Comparison of ENCODE assay signal across 8 cellular contexts in the genomic region with DNA sequence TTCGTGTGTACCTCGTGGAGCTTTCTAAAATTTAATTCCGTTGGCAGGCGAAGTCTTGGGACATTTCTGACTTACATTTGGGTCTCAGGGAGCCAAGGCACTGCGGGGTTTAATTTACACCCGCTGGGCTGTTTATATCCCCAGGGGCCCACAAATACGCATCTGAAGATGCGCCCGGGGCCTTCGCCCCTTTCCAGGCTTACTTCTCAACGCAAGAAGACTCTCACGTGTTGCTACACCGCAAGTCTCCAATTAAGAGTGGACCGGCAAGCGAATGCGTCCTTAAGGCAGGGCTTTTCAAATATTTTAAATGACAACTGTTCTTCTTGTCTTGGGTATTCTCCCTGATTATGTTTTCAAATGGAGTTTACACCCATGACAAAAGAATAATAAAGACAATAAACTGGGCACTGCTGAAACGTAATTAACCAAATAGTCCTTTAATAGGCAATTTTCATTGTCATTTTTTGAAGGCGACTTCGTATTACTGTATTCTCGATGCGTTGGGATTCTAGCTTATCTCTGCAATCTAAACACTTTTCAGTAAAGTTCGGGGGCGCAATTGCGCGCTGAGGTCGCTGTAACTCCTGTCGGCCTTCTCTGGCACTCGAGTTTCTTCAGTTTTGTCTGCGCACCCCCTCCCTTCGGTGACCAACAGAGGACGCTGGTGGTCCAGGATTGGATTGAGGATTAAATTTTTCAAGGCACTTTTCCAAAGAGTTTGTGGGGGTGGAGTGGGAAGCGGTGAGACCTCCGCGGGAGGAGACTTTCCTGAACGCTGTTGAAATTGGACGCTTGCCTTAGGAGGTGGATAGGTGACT. TPM values are rescaled to one million over a fixed set of nuclear protein-coding genes. Genes with fewer than 3 reads are reported as not detected.
DNase-seq lines count a peak whose midpoint lies in the region; ATAC-seq and TF ChIP-seq lines count a peak whose summit lies in the region.

No MANE protein-coding gene starts in this region.

- TF ChIP-seq RAD21 in liver (IDR thresholded peaks at IDR 0.05), result peak; percentile 88 to 94

- ATAC-seq in PC-3 (no peak), GM21515 (IDR thresholded peaks at IDR 0.05; ENCODE audit: unreplicated experiment) (no peak)

- H3K4me3 ChIP-seq in PC-3 (ENCODE audit: low read length), result peak overlapping the region; percentile 80
- peak overlapping the region; percentile 79 for H3K4me3 ChIP-seq in coronary artery
- peak overlapping the region; percentile 7 to 61 (median 55) for H3K4me3 ChIP-seq in liver (ENCODE audit: low read depth in 1 of 3, low read length in 3 of 3)
- peak overlapping the region; percentile 64 to 67 for H3K4me3 ChIP-seq in tibial artery

- H2AFZ ChIP-seq in PC-3 (ENCODE audit: low read length), result peak overlapping the region; percentile 91

- no peaks in the 10 kb centered on the region for H3K27me3 ChIP-seq in PC-3 (ENCODE audit: low read length)
- H3K27me3 ChIP-seq in liver (ENCODE audit: control insufficient read depth in 4 of 4, insufficient read depth in 4 of 4, low read length in 3 of 4), result peaks cover 0 to 11% (median 1%) of the 10 kb centered on the region in 4 donors
- no peaks in the 10 kb centered on the region for H3K27me3 ChIP-seq in tibial artery

- H3K27ac ChIP-seq in PC-3 (ENCODE audit: low read length) (peak overlapping the region; percentile 46; the same call in 1 of the 2 replicates), coronary artery (peak overlapping the region; percentile 8 to 53), liver (ENCODE audit: low read depth in 1 of 2, low read length in 2 of 2) (peak overlapping the region; percentile 46 to 55), tibial artery (peak overlapping the region; percentile 73 to 74)

- no peaks in the 10 kb centered on the region for H3K36me3 ChIP-seq in PC-3 (ENCODE audit: low read depth, low read length)
- H3K36me3 ChIP-seq in liver (ENCODE audit: control insufficient read depth in 4 of 4, insufficient read depth in 3 of 4, low read depth in 1 of 4, low read length in 3 of 4), result no peaks in the 10 kb centered on the region
- peaks cover 0 to 3% (median 3%) of the 10 kb centered on the region in 3 donors for H3K36me3 ChIP-seq in tibial artery

- no peaks in the 10 kb centered on the region for H3F3A ChIP-seq in PC-3 (ENCODE audit: low read length, unreplicated experiment)

- H3K4me1 ChIP-seq in PC-3 (ENCODE audit: insufficient read depth, low read length) (peaks cover 53% of the 10 kb centered on the region), liver (ENCODE audit: control insufficient read depth in 4 of 4, insufficient read depth in 4 of 4, low read length in 3 of 4) (peaks cover 4 to 38% (median 28%) of the 10 kb centered on the region in 4 donors), tibial artery (peaks cover 0 to 70% (median 57%) of the 10 kb centered on the region in 4 donors)

- DNase-seq in ACHN (peak; percentile 48), GM10248 (ENCODE audit: extremely low spot score) (no peak), PC-3 (peak; percentile 85), coronary artery (ENCODE audit: low spot score) (no peak), tibial artery (peak; percentile 70 to 85), NCI-H2081 (lab: John Stamatoyannopoulos, UW) (no peak)

- CTCF ChIA-PET in GM10248 (lab: Yijun Ruan, JAX), result interaction anchor here (0.7 to 4.4 kb wide), 21 partner anchors 9 to 1334 kb away, joined by 3 to 27 read pairs (median 6); no protein-coding TSS in a partner anchor
- CTCF ChIA-PET in PC-3 (lab: Charles Lee), result interaction anchor here (0.5 to 1.9 kb wide), 15 partner anchors 23 to 1054 kb away, joined by 3 to 11 read pairs (median 4); no protein-coding TSS in a partner anchor

- peak overlapping the region; percentile 90 for H3K4me2 ChIP-seq in PC-3 (ENCODE audit: low read length)

- no TSS peak for BruUV-seq in PC-3 (replicated peaks; lab: Mats Ljungman, UMichigan)

- POLR2A ChIA-PET in GM10248 (lab: Yijun Ruan, JAX), result no interaction called here
- POLR2A ChIA-PET in PC-3 (lab: Charles Lee; ENCODE audit: unreplicated experiment), result interaction anchor here (0.6 to 0.7 kb wide), 2 partner anchors 68 to 1164 kb away, joined by 3 read pairs; no protein-coding TSS in a partner anchor

- 5% methylated on average over 36 of the region's 36 CpGs for WGBS in liver

- H3K9ac ChIP-seq in PC-3 (ENCODE audit: low read length) (peak overlapping the region; percentile 51), liver (ENCODE audit: low read depth in 1 of 2, low read length in 2 of 2) (peak overlapping the region in 1 of 2 donors; percentile 64)

- in situ Hi-C loops in ACHN (cut with HindIII; ENCODE audit: low pct_ligation_motif_present, low pct_unique_long_range_greater_than_20kb, low sequenced_read_pairs), result loop anchor here (10.0 kb wide), 1 partner anchor 433 kb away; no protein-coding TSS in a partner anchor

- no peaks in the 10 kb centered on the region for H3K9me3 ChIP-seq in PC-3 (ENCODE audit: low read length)
- no peaks in the 10 kb centered on the region for H3K9me3 ChIP-seq in liver (ENCODE audit: control insufficient read depth in 4 of 4, low read length in 3 of 4)
- no peaks in the 10 kb centered on the region for H3K9me3 ChIP-seq in tibial artery

- H3K9me2 ChIP-seq in PC-3 (replicated peaks; ENCODE audit: low read length), result no peaks in the 10 kb centered on the region

- TF ChIP-seq CTCF in GM10248 (IDR thresholded peaks at IDR 0.05; ENCODE audit: control extremely low read depth, extremely low read depth, low read depth, missing control alignments), result peak; percentile 38
- TF ChIP-seq CTCF in PC-3 (conservative IDR thresholded peaks at IDR 0.05; ENCODE audit: low read depth, low read length), result peak; percentile 97
- TF ChIP-seq CTCF in coronary artery (IDR thresholded peaks at IDR 0.05), result peak; percentile 87
- TF ChIP-seq CTCF in liver (IDR thresholded peaks at IDR 0.05; ENCODE audit: low read depth, low read length, missing input control), result peak; percentile 86
- TF ChIP-seq CTCF in tibial artery (IDR thresholded peaks at IDR 0.05), result peak; percentile 95 to 97

- H3K79me2 ChIP-seq in PC-3 (ENCODE audit: low read length), result peaks cover 17% of the 10 kb centered on the region; the same call in 1 of the 2 replicates

- peaks cover 3% of the 10 kb centered on the region; the same call in 1 of the 2 replicates for H4K20me1 ChIP-seq in PC-3 (ENCODE audit: low read length)

- intact Hi-C loops in PC-3 (cut with micrococcal nuclease), result loop anchor here (1.0 to 5.0 kb wide), 9 partner anchors 113 to 1330 kb away; no protein-coding TSS in a partner anchor
- intact Hi-C loops in tibial artery (cut with DNase I; ENCODE audit: low total_unique reads), result loop anchor here (2.0 to 5.0 kb wide), 4 partner anchors 431 to 1330 kb away; no protein-coding TSS in a partner anchor

TF ChIP-seq in liver, 16 proteins besides CTCF, POLR2A, EP300 and RAD21:
- TF ChIP-seq NR2F2 (IDR thresholded peaks at IDR 0.05) (peak; percentile 19), FOXA2 (IDR thresholded peaks at IDR 0.05) (no peak), RXRA (IDR thresholded peaks at IDR 0.05) (peak in 1 of 2 donors; percentile 5)

RNA-seq across cellular contexts. Expression of a gene that starts 0.8 kb away (rescaled TPM):
- total RNA-seq in PC-3 (2014; rRNA removed) (120 and 136 TPM in 2 replicates), liver (100 to 1,000 TPM in 1 of 2 donors, 10 to 100 TPM in 1; 87.0 to 214 TPM)
- 100 to 1,000 TPM; 151 to 244 TPM for polyA plus RNA-seq in liver

RNA-seq across cellular contexts. Expression of a gene that starts 33.6 kb away (rescaled TPM):
- 1.3 and 1.5 TPM in 2 replicates for total RNA-seq in PC-3 (2014; rRNA removed)
- 10 to 100 TPM in 1 of 2 donors, 1 to 10 TPM in 1; 3.5 to 29.3 TPM for total RNA-seq in liver
- polyA plus RNA-seq in liver, result 100 to 1,000 TPM in 1 of 2 donors, 10 to 100 TPM in 1; 97.9 to 234 TPM

RNA-seq across cellular contexts. Expression of a gene that starts 49.0 kb away (rescaled TPM):
- total RNA-seq in PC-3 (2014; rRNA removed) (0.11 TPM in 1 of 2 replicates, not detected in the other), liver (not detected)
- polyA plus RNA-seq in liver, result not detected

Comparison
In these comparisons a context has a peak if more than half of its experiments do, and no peak if none do; other contexts are left out.
1. DNase-seq: peak in ACHN (single experiment), PC-3 (single experiment) and tibial artery (2 of 2); none in GM10248 (single experiment), coronary artery (single experiment) and NCI-H2081 (0 of 2).
2. CTCF ChIP-seq: peak in every context shown above with its lines; median percentile 97 in PC-3; 96 in tibial artery; 87 in coronary artery; 86 in liver; 38 in GM10248.
3. Peak in every context shown above with its lines, with median percentiles within 50 percentile points of each other: H3K27ac ChIP-seq and H3K4me3 ChIP-seq.